ENCODE assay signal across 1 cellular context in the genomic region with DNA sequence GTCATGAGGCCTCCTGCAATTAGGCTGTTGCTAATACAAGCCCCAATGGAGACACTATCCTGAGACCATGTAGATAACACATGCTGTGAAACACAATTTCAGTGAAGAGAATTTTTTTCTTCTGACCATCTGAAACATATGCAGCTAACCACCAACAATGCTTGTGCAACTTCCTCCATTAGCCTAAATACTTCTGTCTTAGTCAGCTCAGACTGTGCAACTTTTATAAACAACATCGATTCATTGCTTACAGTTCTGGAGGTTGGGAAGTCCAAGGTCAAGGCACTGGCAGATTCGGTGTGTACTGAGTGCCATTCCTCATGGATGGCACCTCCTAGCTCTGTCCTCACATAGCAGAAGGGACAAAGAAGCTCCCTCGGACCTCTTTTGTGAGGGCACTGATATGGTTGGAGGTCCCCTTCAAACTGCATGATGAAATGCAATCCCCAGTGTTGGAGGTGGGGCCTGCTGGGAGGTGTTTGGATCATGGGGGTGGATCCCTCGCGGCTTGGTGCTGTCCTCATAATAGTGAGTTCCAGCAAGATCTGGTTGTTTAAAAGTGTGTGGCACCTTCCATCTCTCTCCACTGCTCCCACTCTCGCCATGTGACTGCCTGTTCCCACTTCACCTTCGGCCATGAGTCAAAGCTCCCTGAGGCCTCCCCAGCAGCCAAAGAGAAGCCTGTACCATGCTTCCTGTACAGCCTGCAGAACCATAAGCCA.
TF ChIP-seq lines count a peak whose summit lies in the region.

No MANE protein-coding gene starts in this region.

TF ChIP-seq in HepG2, 621 proteins besides CTCF, POLR2A, EP300 and RAD21 (continued from another document):
- TF ChIP-seq ZSCAN29 (CRISPR knock-in tag; conservative IDR thresholded peaks at IDR 0.05) (no peak), CEBPG (CRISPR knock-in tag; IDR thresholded peaks at IDR 0.05) (peak; percentile 42; the same call in 1 of the 2 replicates), ZNF567 (CRISPR knock-in tag; IDR thresholded peaks at IDR 0.05; ENCODE audit: borderline replicate concordance) (no peak), KMT2B (CRISPR knock-in tag; IDR thresholded peaks at IDR 0.05) (no peak), ZFP37 (CRISPR knock-in tag; IDR thresholded peaks at IDR 0.05; ENCODE audit: borderline replicate concordance) (no peak), SMARCE1 (IDR thresholded peaks at IDR 0.05; ENCODE audit: borderline replicate concordance) (no peak), FOXA3 (CRISPR knock-in tag; IDR thresholded peaks at IDR 0.05) (peak; percentile 37; the same call in 1 of the 2 replicates), ZNF605 (CRISPR knock-in tag; IDR thresholded peaks at IDR 0.05) (0 out of 2 replicates have a peak, but pooled peaks have one; percentile 40), REPIN1 (CRISPR knock-in tag; IDR thresholded peaks at IDR 0.05; ENCODE audit: borderline replicate concordance, low read depth) (no peak), ZNF75D (CRISPR knock-in tag; IDR thresholded peaks at IDR 0.05; ENCODE audit: borderline replicate concordance) (no peak), NFATC3 (CRISPR knock-in tag; IDR thresholded peaks at IDR 0.05) (no peak), ASH2L (IDR thresholded peaks at IDR 0.05; ENCODE audit: insufficient read length, low read depth, low read length) (no peak), KLF9 (CRISPR knock-in tag; IDR thresholded peaks at IDR 0.05; ENCODE audit: low read depth) (no peak), AGO1 (IDR thresholded peaks at IDR 0.05; ENCODE audit: low read depth, low read length, poor library complexity, severe bottlenecking) (no peak), ZMYM2 (CRISPR knock-in tag; IDR thresholded peaks at IDR 0.05) (no peak), FOSL2 (CRISPR knock-in tag; IDR thresholded peaks at IDR 0.05) (peak; percentile 78), ZNF703 (CRISPR knock-in tag; IDR thresholded peaks at IDR 0.05; ENCODE audit: borderline replicate concordance) (no peak), ZEB1 (IDR thresholded peaks at IDR 0.05; ENCODE audit: insufficient replicate concordance, low read depth) (no peak)
- TF ChIP-seq, protein P1, sequence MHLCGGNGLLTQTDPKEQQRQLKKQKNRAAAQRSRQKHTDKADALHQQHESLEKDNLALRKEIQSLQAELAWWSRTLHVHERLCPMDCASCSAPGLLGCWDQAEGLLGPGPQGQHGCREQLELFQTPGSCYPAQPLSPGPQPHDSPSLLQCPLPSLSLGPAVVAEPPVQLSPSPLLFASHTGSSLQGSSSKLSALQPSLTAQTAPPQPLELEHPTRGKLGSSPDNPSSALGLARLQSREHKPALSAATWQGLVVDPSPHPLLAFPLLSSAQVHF (CRISPR knock-in tag; IDR thresholded peaks at IDR 0.05), result no peak
- TF ChIP-seq, protein P2, sequence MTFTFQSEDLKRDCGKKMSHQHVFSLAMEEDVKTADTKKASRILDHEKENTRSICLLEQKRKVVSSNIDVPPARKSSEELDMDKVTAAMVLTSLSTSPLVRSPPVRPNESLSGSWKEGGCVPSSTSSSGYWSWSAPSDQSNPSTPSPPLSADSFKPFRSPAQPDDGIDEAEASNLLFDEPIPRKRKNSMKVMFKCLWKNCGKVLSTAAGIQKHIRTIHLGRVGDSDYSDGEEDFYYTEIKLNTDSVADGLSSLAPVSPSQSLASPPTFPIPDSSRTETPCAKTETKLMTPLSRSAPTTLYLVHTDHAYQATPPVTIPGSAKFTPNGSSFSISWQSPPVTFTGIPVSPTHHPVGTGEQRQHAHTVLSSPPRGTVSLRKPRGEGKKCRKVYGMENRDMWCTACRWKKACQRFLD (CRISPR knock-in tag; IDR thresholded peaks at IDR 0.05; ENCODE audit: borderline replicate concordance), result no peak
- TF ChIP-seq, protein P3, sequence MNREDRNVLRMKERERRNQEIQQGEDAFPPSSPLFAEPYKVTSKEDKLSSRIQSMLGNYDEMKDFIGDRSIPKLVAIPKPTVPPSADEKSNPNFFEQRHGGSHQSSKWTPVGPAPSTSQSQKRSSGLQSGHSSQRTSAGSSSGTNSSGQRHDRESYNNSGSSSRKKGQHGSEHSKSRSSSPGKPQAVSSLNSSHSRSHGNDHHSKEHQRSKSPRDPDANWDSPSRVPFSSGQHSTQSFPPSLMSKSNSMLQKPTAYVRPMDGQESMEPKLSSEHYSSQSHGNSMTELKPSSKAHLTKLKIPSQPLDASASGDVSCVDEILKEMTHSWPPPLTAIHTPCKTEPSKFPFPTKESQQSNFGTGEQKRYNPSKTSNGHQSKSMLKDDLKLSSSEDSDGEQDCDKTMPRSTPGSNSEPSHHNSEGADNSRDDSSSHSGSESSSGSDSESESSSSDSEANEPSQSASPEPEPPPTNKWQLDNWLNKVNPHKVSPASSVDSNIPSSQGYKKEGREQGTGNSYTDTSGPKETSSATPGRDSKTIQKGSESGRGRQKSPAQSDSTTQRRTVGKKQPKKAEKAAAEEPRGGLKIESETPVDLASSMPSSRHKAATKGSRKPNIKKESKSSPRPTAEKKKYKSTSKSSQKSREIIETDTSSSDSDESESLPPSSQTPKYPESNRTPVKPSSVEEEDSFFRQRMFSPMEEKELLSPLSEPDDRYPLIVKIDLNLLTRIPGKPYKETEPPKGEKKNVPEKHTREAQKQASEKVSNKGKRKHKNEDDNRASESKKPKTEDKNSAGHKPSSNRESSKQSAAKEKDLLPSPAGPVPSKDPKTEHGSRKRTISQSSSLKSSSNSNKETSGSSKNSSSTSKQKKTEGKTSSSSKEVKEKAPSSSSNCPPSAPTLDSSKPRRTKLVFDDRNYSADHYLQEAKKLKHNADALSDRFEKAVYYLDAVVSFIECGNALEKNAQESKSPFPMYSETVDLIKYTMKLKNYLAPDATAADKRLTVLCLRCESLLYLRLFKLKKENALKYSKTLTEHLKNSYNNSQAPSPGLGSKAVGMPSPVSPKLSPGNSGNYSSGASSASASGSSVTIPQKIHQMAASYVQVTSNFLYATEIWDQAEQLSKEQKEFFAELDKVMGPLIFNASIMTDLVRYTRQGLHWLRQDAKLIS (CRISPR knock-in tag; IDR thresholded peaks at IDR 0.05), result no peak
- TF ChIP-seq, protein P4, sequence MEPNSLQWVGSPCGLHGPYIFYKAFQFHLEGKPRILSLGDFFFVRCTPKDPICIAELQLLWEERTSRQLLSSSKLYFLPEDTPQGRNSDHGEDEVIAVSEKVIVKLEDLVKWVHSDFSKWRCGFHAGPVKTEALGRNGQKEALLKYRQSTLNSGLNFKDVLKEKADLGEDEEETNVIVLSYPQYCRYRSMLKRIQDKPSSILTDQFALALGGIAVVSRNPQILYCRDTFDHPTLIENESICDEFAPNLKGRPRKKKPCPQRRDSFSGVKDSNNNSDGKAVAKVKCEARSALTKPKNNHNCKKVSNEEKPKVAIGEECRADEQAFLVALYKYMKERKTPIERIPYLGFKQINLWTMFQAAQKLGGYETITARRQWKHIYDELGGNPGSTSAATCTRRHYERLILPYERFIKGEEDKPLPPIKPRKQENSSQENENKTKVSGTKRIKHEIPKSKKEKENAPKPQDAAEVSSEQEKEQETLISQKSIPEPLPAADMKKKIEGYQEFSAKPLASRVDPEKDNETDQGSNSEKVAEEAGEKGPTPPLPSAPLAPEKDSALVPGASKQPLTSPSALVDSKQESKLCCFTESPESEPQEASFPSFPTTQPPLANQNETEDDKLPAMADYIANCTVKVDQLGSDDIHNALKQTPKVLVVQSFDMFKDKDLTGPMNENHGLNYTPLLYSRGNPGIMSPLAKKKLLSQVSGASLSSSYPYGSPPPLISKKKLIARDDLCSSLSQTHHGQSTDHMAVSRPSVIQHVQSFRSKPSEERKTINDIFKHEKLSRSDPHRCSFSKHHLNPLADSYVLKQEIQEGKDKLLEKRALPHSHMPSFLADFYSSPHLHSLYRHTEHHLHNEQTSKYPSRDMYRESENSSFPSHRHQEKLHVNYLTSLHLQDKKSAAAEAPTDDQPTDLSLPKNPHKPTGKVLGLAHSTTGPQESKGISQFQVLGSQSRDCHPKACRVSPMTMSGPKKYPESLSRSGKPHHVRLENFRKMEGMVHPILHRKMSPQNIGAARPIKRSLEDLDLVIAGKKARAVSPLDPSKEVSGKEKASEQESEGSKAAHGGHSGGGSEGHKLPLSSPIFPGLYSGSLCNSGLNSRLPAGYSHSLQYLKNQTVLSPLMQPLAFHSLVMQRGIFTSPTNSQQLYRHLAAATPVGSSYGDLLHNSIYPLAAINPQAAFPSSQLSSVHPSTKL (CRISPR knock-in tag; IDR thresholded peaks at IDR 0.05), result peak; percentile 50
- TF ChIP-seq, protein P5, sequence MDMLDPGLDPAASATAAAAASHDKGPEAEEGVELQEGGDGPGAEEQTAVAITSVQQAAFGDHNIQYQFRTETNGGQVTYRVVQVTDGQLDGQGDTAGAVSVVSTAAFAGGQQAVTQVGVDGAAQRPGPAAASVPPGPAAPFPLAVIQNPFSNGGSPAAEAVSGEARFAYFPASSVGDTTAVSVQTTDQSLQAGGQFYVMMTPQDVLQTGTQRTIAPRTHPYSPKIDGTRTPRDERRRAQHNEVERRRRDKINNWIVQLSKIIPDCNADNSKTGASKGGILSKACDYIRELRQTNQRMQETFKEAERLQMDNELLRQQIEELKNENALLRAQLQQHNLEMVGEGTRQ (IDR thresholded peaks at IDR 0.05; ENCODE audit: low read depth, low read length), result no peak
- TF ChIP-seq, protein P5 (CRISPR knock-in tag; IDR thresholded peaks at IDR 0.05; ENCODE audit: borderline replicate concordance), result no peak
- TF ChIP-seq, protein P6, sequence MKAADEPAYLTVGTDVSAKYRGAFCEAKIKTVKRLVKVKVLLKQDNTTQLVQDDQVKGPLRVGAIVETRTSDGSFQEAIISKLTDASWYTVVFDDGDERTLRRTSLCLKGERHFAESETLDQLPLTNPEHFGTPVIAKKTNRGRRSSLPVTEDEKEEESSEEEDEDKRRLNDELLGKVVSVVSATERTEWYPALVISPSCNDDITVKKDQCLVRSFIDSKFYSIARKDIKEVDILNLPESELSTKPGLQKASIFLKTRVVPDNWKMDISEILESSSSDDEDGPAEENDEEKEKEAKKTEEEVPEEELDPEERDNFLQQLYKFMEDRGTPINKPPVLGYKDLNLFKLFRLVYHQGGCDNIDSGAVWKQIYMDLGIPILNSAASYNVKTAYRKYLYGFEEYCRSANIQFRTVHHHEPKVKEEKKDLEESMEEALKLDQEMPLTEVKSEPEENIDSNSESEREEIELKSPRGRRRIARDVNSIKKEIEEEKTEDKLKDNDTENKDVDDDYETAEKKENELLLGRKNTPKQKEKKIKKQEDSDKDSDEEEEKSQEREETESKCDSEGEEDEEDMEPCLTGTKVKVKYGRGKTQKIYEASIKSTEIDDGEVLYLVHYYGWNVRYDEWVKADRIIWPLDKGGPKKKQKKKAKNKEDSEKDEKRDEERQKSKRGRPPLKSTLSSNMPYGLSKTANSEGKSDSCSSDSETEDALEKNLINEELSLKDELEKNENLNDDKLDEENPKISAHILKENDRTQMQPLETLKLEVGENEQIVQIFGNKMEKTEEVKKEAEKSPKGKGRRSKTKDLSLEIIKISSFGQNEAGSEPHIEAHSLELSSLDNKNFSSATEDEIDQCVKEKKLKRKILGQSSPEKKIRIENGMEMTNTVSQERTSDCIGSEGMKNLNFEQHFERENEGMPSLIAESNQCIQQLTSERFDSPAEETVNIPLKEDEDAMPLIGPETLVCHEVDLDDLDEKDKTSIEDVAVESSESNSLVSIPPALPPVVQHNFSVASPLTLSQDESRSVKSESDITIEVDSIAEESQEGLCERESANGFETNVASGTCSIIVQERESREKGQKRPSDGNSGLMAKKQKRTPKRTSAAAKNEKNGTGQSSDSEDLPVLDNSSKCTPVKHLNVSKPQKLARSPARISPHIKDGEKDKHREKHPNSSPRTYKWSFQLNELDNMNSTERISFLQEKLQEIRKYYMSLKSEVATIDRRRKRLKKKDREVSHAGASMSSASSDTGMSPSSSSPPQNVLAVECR (CRISPR knock-in tag; IDR thresholded peaks at IDR 0.05; ENCODE audit: borderline replicate concordance), result peak; percentile 32; the same call in 1 of the 2 replicates
- TF ChIP-seq, protein P7, sequence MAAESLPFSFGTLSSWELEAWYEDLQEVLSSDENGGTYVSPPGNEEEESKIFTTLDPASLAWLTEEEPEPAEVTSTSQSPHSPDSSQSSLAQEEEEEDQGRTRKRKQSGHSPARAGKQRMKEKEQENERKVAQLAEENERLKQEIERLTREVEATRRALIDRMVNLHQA (CRISPR knock-in tag; IDR thresholded peaks at IDR 0.05), result no peak
